ENCODE assay signal across 22 cellular contexts in genomic region chr3:15449489-15449888, GRCh38.
"Had no signal": no experiment of that assay in that cellular context is flagged by ENCODE, and none has a peak within 500 bp of the region (broad histone marks: within the 10 kb centered on the region; RNA-seq: fewer than 3 reads in every experiment).

No MANE protein-coding gene starts in this region.

- H3K9me2 ChIP-seq: SK-N-SH had no signal

- H3K9ac ChIP-seq: SK-N-SH had no signal

- ATAC-seq: HepG2, Panc1 had no signal

- H3K27ac ChIP-seq: RWPE1 had no signal

- DNase-seq: IMR-90, Karpas-422, KG1, MG63, NCI-H1092, NCI-H1105 treated with DMSO at 0.1 percent for 48 hours, NCI-H1436, NCI-H187, NCI-H2029, NCI-H2081 treated with DMSO at 0.1 percent for 48 hours, NCI-H2171, NCI-H226, NCI-H446, NCI-H510A, NCI-H524 treated with DMSO at 0.1 percent for 48 hours, NCI-H69, NCI-H774, SHP77, SK-N-SH had no signal

- H3K27me3 ChIP-seq: MG63 had no signal

- H3K4me2 ChIP-seq: SK-N-SH had no signal

- H3K36me3 ChIP-seq: MG63 had no signal

- H3K4me3 ChIP-seq: MG63 had no signal

- H3K9me3 ChIP-seq: MG63, SK-N-SH had no signal
